Comparison of ENCODE assay signal across 1 cellular context in genomic region chr22:44862981-44863860, GRCh38.
TF ChIP-seq lines count a peak whose summit lies in the region.

No MANE protein-coding gene starts in this region.

TF ChIP-seq in K562, 482 proteins besides CTCF, POLR2A, EP300 and RAD21 (continued from another document):
- TF ChIP-seq USF2 (CRISPR knock-in tag; IDR thresholded peaks at IDR 0.05) = peak; percentile 75
- TF ChIP-seq NFYB (IDR thresholded peaks at IDR 0.05; ENCODE audit: extremely low read depth, insufficient read length) = peak; percentile 50
- no peak for TF ChIP-seq JUN (IDR thresholded peaks at IDR 0.05; ENCODE audit: borderline replicate concordance, low read depth, low read length)
- TF ChIP-seq JUN (CRISPR knock-in tag; IDR thresholded peaks at IDR 0.05; ENCODE audit: borderline replicate concordance) = no peak
- no peak for TF ChIP-seq TAF15 (IDR thresholded peaks at IDR 0.05; ENCODE audit: low read depth, low read length)
- no peak for TF ChIP-seq STAT5B (CRISPR knock-in tag; IDR thresholded peaks at IDR 0.05)
- TF ChIP-seq HNRNPL (IDR thresholded peaks at IDR 0.05; ENCODE audit: low read depth, low read length) = no peak
- TF ChIP-seq ZNF431 (CRISPR knock-in tag; IDR thresholded peaks at IDR 0.05) = no peak
- no peak for TF ChIP-seq ZNF41 (CRISPR knock-in tag; conservative IDR thresholded peaks at IDR 0.05)
